27 cellular contexts compared by ENCODE assay signal in the genomic region with DNA sequence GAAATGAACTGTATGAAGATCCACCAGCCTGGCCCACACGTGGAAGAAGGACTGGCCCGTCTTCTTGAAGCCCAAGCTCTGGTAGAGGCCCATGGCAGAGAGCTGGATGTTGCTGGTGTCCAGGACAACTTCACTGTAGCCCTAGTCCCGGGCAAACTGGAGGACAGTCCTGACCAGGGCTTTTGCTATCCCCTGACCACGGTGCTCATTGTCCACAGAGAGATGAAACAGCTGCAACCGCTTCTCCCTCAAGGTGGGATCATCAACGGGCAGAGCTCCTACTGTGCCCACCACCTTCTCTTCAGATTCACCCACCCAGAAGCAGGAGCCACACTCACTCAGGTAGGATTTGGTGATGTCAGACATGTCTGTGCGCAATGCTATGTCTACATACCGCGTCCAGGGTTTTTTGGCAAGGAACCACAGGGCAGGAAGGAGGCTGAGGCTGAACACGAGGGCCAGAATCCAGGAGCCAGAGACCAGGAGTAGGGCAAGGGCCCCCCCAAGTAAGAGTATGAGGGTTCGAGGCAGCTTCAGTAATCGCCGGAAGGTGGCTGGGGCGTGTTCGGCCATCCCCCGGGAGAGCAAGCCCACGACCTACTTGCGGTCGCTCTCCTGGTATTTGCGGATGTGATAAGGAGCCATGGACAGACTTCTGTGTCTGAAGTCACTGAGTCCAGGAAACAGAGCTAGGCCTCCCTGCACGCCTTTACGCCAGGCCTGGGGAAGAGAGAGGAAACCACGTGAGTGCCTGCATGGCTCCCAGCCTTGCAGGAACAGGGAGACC. TPM values are rescaled to one million over a fixed set of nuclear protein-coding genes. Genes with fewer than 3 reads are reported as not detected.
DNase-seq lines count a peak whose midpoint lies in the region; ATAC-seq, FAIRE-seq and TF ChIP-seq lines count a peak whose summit lies in the region.
"Had no signal": no experiment of that assay in that cellular context is flagged by ENCODE, and none has a peak within 500 bp of the region (broad histone marks: within the 10 kb centered on the region; RNA-seq: fewer than 3 reads in every experiment).

No MANE protein-coding gene starts in this region.

- H3K79me2 ChIP-seq in endothelial cell of umbilical vein (ENCODE audit: control insufficient read depth, insufficient read depth, low read length) = no peaks in the 10 kb centered on the region

- no peak for TF ChIP-seq POLR2A in endothelial cell of umbilical vein (IDR thresholded peaks at IDR 0.05; ENCODE audit: low read depth, low read length)

- H3K4me2 ChIP-seq in endothelial cell of umbilical vein (ENCODE audit: insufficient read depth, low read length) = no peak overlapping the region
- H3K4me2 ChIP-seq: SK-N-SH had no signal

- intact Hi-C loops in endothelial cell of umbilical vein (cut with micrococcal nuclease) (no loop called here), mucosa of descending colon (cut with DNase I, micrococcal nuclease) (no loop called here), upper lobe of right lung (cut with DNase I) (no loop called here), psoas muscle (cut with DNase I) (no loop called here)

- ATAC-seq in mucosa of descending colon (peak; percentile 79), upper lobe of right lung (peak; percentile 21), psoas muscle (no peak)
- ATAC-seq: activated T-cell treated with anti-CD3 and anti-CD28 coated beads, Interleukin-2, amount 50 U/mL, for 72 hours; stimulated activated effector memory CD8-positive, alpha-beta T cell treated with anti-CD3 and anti-CD28 coated beads, Interleukin-12 subunit alpha, Interleukin-12 subunit beta, amount 100 ng/mL, for 72 hours had no signal

- CTCF ChIA-PET in endothelial cell of umbilical vein (lab: Charles Lee) = interaction anchor here (1.0 to 2.8 kb wide), 4 partner anchors 8 to 36 kb away, joined by 3 to 10 read pairs (median 3); partner anchors contain the start of gene TPRKB

- WGBS in psoas muscle, 3 donors = 68 to 74% (median 70%) methylated on average over 23 of the region's 23 CpGs

- DNase-seq in UCSD-AML1 (lab: John Stamatoyannopoulos, UW; ENCODE audit: unreplicated experiment) (peak; percentile 87), endothelial cell of umbilical vein (ENCODE audit: low read depth, low spot score) (peak; percentile 75), mucosa of descending colon (peak; percentile 39 to 67 (median 66)), upper lobe of right lung (no peak), psoas muscle (no peak), NCI-H1105 treated with DMSO at 0.1 percent for 48 hours (lab: John Stamatoyannopoulos, UW) (no peak), NAMALWA (ENCODE audit: low spot score) (no peak)
- DNase-seq: activated CD4-positive, CD25-positive, alpha-beta regulatory T cell treated with anti-CD3 and anti-CD28 coated beads, Interleukin-2, amount 50 U/mL, for 72 hours; activated T-cell treated with anti-CD3 and anti-CD28 coated beads, Interleukin-2, amount 50 U/mL, for 72 hours; COR-L47; endodermal cell; Kasumi-1; NCI-H1092; NK-92 treated with Interleukin-12 subunit alpha and Interleukin-12 subunit beta, amount 100 ng/mL, for 24 hours; Peyer's patch; SK-N-SH had no signal

- no peak overlapping the region for H2AFZ ChIP-seq in endothelial cell of umbilical vein (ENCODE audit: low read depth, low read length)

- POLR2A ChIA-PET in endothelial cell of umbilical vein (lab: Charles Lee) = no interaction called here

- H3K27ac ChIP-seq in endothelial cell of umbilical vein (ENCODE audit: insufficient read depth, low read depth, low read length) (no peak overlapping the region), upper lobe of right lung (peak overlapping the region; percentile 47), psoas muscle (no peak overlapping the region)

- dilution Hi-C loops in endothelial cell of umbilical vein (cut with MboI; ENCODE audit: extremely low pct_ligation_motif_present, low sequenced_read_pairs) = no loop called here

- no peaks in the 10 kb centered on the region for H4K20me1 ChIP-seq in endothelial cell of umbilical vein (replicated peaks; ENCODE audit: control insufficient read depth, extremely low read depth, insufficient read depth, low read length)

- no peak for FAIRE-seq in endothelial cell of umbilical vein (lab: Jason Lieb, UNC)
- FAIRE-seq: astrocyte, HTR-8/SVneo had no signal

- H3K27me3 ChIP-seq in endothelial cell of umbilical vein (ENCODE audit: control insufficient read depth in 2 of 2, insufficient read depth in 2 of 2, low read length in 2 of 2) = peaks cover 0 to 30% of the 10 kb centered on the region in 2 experiments
- no peaks in the 10 kb centered on the region for H3K27me3 ChIP-seq in upper lobe of right lung
- no peaks in the 10 kb centered on the region for H3K27me3 ChIP-seq in psoas muscle (ENCODE audit: insufficient read depth in 3 of 3, low read length in 2 of 3)
- H3K27me3 ChIP-seq: Peyer's patch had no signal

- no peaks in the 10 kb centered on the region for H3K9me1 ChIP-seq in endothelial cell of umbilical vein (replicated peaks; ENCODE audit: control insufficient read depth, extremely low read depth, insufficient read depth, low read length)

- no TSS peak for BruUV-seq in endothelial cell of umbilical vein (replicated peaks; lab: Mats Ljungman, UMichigan)

- H3K4me1 ChIP-seq in endothelial cell of umbilical vein (ENCODE audit: control insufficient read depth, extremely low read depth, insufficient read depth, low read length) (peaks cover 5% of the 10 kb centered on the region), mucosa of descending colon (ENCODE audit: low read depth) (peaks cover 28% of the 10 kb centered on the region), upper lobe of right lung (peaks cover 23% of the 10 kb centered on the region), psoas muscle (no peaks in the 10 kb centered on the region)
- H3K4me1 ChIP-seq: HAP-1 had no signal

- H3K4me3 ChIP-seq in endothelial cell of umbilical vein (replicated peaks in 1 of 3; ENCODE audit: insufficient read depth in 1 of 3, low read depth in 1 of 3, low read length in 3 of 3) (no peak overlapping the region), mucosa of descending colon (no peak overlapping the region), upper lobe of right lung (no peak overlapping the region), psoas muscle (no peak overlapping the region)
- H3K4me3 ChIP-seq: HAP-1 had no signal

- H3K9ac ChIP-seq in endothelial cell of umbilical vein (replicated peaks; ENCODE audit: extremely low read depth, insufficient read depth, low read length) = no peak overlapping the region
- H3K9ac ChIP-seq: SK-N-SH had no signal

- no peak for TF ChIP-seq CTCF in endothelial cell of umbilical vein (IDR thresholded peaks at IDR 0.05; ENCODE audit: extremely low read depth in 1 of 2, insufficient read depth in 1 of 2, low read depth in 1 of 2, low read length in 2 of 2)
- TF ChIP-seq CTCF in mucosa of descending colon (IDR thresholded peaks at IDR 0.05) = no peak
- TF ChIP-seq CTCF in upper lobe of right lung (IDR thresholded peaks at IDR 0.05) = no peak
- TF ChIP-seq CTCF in psoas muscle (IDR thresholded peaks at IDR 0.05) = no peak

- H3K9me3 ChIP-seq in endothelial cell of umbilical vein (replicated peaks; ENCODE audit: control insufficient read depth, insufficient read depth, low read length) = no peaks in the 10 kb centered on the region
- no peaks in the 10 kb centered on the region for H3K9me3 ChIP-seq in mucosa of descending colon
- H3K9me3 ChIP-seq in upper lobe of right lung = no peaks in the 10 kb centered on the region
- no peaks in the 10 kb centered on the region for H3K9me3 ChIP-seq in psoas muscle
- H3K9me3 ChIP-seq: SK-N-SH had no signal

- no peaks in the 10 kb centered on the region for H3K36me3 ChIP-seq in endothelial cell of umbilical vein (ENCODE audit: control insufficient read depth in 2 of 2, extremely low read depth in 1 of 2, insufficient read depth in 2 of 2, low read length in 2 of 2)
- no peaks in the 10 kb centered on the region for H3K36me3 ChIP-seq in mucosa of descending colon (ENCODE audit: low read depth)
- H3K36me3 ChIP-seq in upper lobe of right lung = no peaks in the 10 kb centered on the region
- H3K36me3 ChIP-seq in psoas muscle (ENCODE audit: insufficient read depth in 1 of 2, low read depth in 1 of 2) = no peaks in the 10 kb centered on the region
- H3K36me3 ChIP-seq: HAP-1, Peyer's patch had no signal

TF ChIP-seq in endothelial cell of umbilical vein, 7 proteins besides CTCF, POLR2A, EP300 and RAD21 (continues in another document):
- TF ChIP-seq GATA2 (IDR thresholded peaks at IDR 0.05; ENCODE audit: insufficient read depth, insufficient read length, low read depth, low read length) = no peak
- TF ChIP-seq JUN (IDR thresholded peaks at IDR 0.05; ENCODE audit: borderline replicate concordance, insufficient read depth, insufficient read length, low read depth) = no peak
- no peak for TF ChIP-seq MYC (IDR thresholded peaks at IDR 0.05; ENCODE audit: low read depth, low read length)

RNA-seq across cellular contexts. Expression of gene TPRKB, which starts 36.3 kb away (rescaled TPM):
- total RNA-seq in endothelial cell of umbilical vein = 33.4 and 36.1 TPM in 2 replicates
- polyA plus RNA-seq in endothelial cell of umbilical vein = 18.6 and 27.1 TPM in 2 replicates
- 46.9 and 52.2 TPM in 2 replicates for polyA plus RNA-seq in endothelial cell of umbilical vein (2011; cell fraction: cytosol; rRNA removed)
- 15.2 and 21.0 TPM in 2 replicates for polyA plus RNA-seq in endothelial cell of umbilical vein (2011; cell fraction: nucleus; rRNA removed)
- polyA plus RNA-seq in endothelial cell of umbilical vein (2012) = 51.8 and 101 TPM in 2 replicates
- polyA minus RNA-seq in endothelial cell of umbilical vein = 5.1 and 5.5 TPM in 2 replicates
- polyA minus RNA-seq in endothelial cell of umbilical vein (2011; cell fraction: cytosol; rRNA and poly(A)+ RNA removed) = 7.1 TPM
- polyA minus RNA-seq in endothelial cell of umbilical vein (2011; cell fraction: nucleus; rRNA and poly(A)+ RNA removed) = 5.0 and 7.3 TPM in 2 replicates
- 10 to 100 TPM; 22.3 to 33.5 (median 23.9) TPM for total RNA-seq in mucosa of descending colon
- total RNA-seq in upper lobe of right lung = 19.2 TPM
- total RNA-seq in psoas muscle = 10 to 100 TPM; 21.8 to 35.1 (median 27.1) TPM
- 100 to 1,000 TPM in 1 of 3 donors, 10 to 100 TPM in 2; 63.3 to 130 (median 83.9) TPM for polyA plus RNA-seq in psoas muscle

RNA-seq across cellular contexts. Expression of gene NAT8, which starts 58.6 kb away (rescaled TPM):
- total RNA-seq in endothelial cell of umbilical vein (not detected in 2 replicates), mucosa of descending colon (under 1 TPM in 1 of 3 donors, not detected in 2; 0.52 TPM), upper lobe of right lung (not detected), psoas muscle (not detected)
- polyA plus RNA-seq in endothelial cell of umbilical vein (0.19 and 0.25 TPM in 2 replicates), psoas muscle (not detected)
- 0.14 and 0.34 TPM in 2 replicates for polyA plus RNA-seq in endothelial cell of umbilical vein (2011; cell fraction: cytosol; rRNA removed)
- 0.36 TPM in 1 of 2 replicates, not detected in the other for polyA plus RNA-seq in endothelial cell of umbilical vein (2011; cell fraction: nucleus; rRNA removed)
- not detected in 2 replicates for polyA plus RNA-seq in endothelial cell of umbilical vein (2012)
- polyA minus RNA-seq in endothelial cell of umbilical vein = not detected in 2 replicates
- polyA minus RNA-seq in endothelial cell of umbilical vein (2011; cell fraction: cytosol; rRNA and poly(A)+ RNA removed) = not detected
- polyA minus RNA-seq in endothelial cell of umbilical vein (2011; cell fraction: nucleus; rRNA and poly(A)+ RNA removed) = not detected in 2 replicates
- total RNA-seq: activated CD8-positive, alpha-beta memory T cell treated with anti-CD3 and anti-CD28 coated beads for 36 hours; activated T-cell treated with anti-CD3 and anti-CD28 coated beads, Interleukin-2, amount 50 U/mL, for 72 hours; astrocyte; chondrocyte; endodermal cell; fibroblast of lung; lung microvascular endothelial cell; NCI-H460; omental fat pad; temporal lobe had no signal
- polyA plus RNA-seq: fibroblast of lung, SK-N-SH had no signal

Comparison
In these comparisons a context has a peak if more than half of its experiments do, and no peak if none do; other contexts are left out.
1. DNase-seq: peak in UCSD-AML1 (single experiment), endothelial cell of umbilical vein (single experiment) and mucosa of descending colon (3 of 3); none in upper lobe of right lung (single experiment), psoas muscle (0 of 2), NCI-H1105 treated with DMSO at 0.1 percent for 48 hours (single experiment) and NAMALWA (single experiment).
2. ATAC-seq: peak in mucosa of descending colon (single experiment) and upper lobe of right lung (single experiment); none in psoas muscle (0 of 4).